10 cellular contexts compared by ENCODE assay signal in genomic region chr2:210617732-210618330, GRCh38.
DNase-seq lines count a peak whose midpoint lies in the region; ATAC-seq and TF ChIP-seq lines count a peak whose summit lies in the region.
"Had no signal": no experiment of that assay in that cellular context is flagged by ENCODE, and none has a peak within 500 bp of the region (broad histone marks: within the 10 kb centered on the region; RNA-seq: fewer than 3 reads in every experiment).

No MANE protein-coding gene starts in this region.

- no peaks in the 10 kb centered on the region for H3K4me1 ChIP-seq in tibial nerve

- H3K27ac Mint-ChIP-seq in HFFc6, result no peak overlapping the region
- H3K27ac Mint-ChIP-seq: activated naive CD8-positive, alpha-beta T cell treated with anti-CD3 and anti-CD28 coated beads, Interleukin-2, amount 10 ng/mL, durations not matched to agents 7 days and 5 days had no signal

- 0 out of 2 replicates have a peak, but pooled peaks cover 5% of the 10 kb centered on the region for H3K4me1 Mint-ChIP-seq in HFFc6 (ENCODE audit: low read depth)
- H3K4me1 Mint-ChIP-seq: activated naive CD8-positive, alpha-beta T cell treated with anti-CD3 and anti-CD28 coated beads, Interleukin-2, amount 10 ng/mL, durations not matched to agents 7 days and 5 days had no signal

- 8 to 16% methylated on average over 3 of the region's 3 CpGs for WGBS in tibial nerve, 2 donors

- H3K9me3 ChIP-seq in tibial nerve, result no peaks in the 10 kb centered on the region
- H3K9me3 ChIP-seq: BLaER1 treated with 17β-estradiol and CSF1 and Interleukin-3, amounts not matched to agents 10 nM and 100 nM had no signal

- no peak for ATAC-seq in HG02840 (IDR thresholded peaks at IDR 0.05; ENCODE audit: low FRiP score, unreplicated experiment)

- DNase-seq in SKM-1 (lab: John Stamatoyannopoulos, UW; ENCODE audit: unreplicated experiment) (peak; percentile 46), SKM-1 treated with dmso at 0.1 percent for 144 hours (lab: John Stamatoyannopoulos, UW; ENCODE audit: unreplicated experiment) (no peak), HFFc6 (peak; percentile 23), MV-4-11 (lab: John Stamatoyannopoulos, UW) (peak; percentile 29), SK-N-DZ (ENCODE audit: low spot score) (peak; percentile 62), glomerular visceral epithelial cell (ENCODE audit: extremely low spot score) (peak; percentile 51), tibial nerve (ENCODE audit: low spot score in 2 of 2) (peak in 1 of 2 donors; percentile 24)
- DNase-seq: activated naive CD8-positive, alpha-beta T cell treated with anti-CD3 and anti-CD28 coated beads, Interleukin-2, amount 10 ng/mL, durations not matched to agents 7 days and 5 days had no signal

- peaks cover 11% of the 10 kb centered on the region; the same call in 1 of the 2 replicates for H3K9me3 Mint-ChIP-seq in HFFc6

- no peak for TF ChIP-seq EP300 in tibial nerve (IDR thresholded peaks at IDR 0.05)

- no peak overlapping the region for H3K27ac ChIP-seq in tibial nerve
- H3K27ac ChIP-seq: BLaER1 treated with 17β-estradiol and CSF1 and Interleukin-3, amounts not matched to agents 10 nM and 100 nM had no signal

- no peaks in the 10 kb centered on the region for H3K27me3 Mint-ChIP-seq in HFFc6 (ENCODE audit: insufficient read depth)

- H3K4me3 Mint-ChIP-seq in HFFc6, result no peak overlapping the region
- H3K4me3 Mint-ChIP-seq: activated naive CD8-positive, alpha-beta T cell treated with anti-CD3 and anti-CD28 coated beads, Interleukin-2, amount 10 ng/mL, durations not matched to agents 7 days and 5 days had no signal

- peak; percentile 69 for TF ChIP-seq CTCF in HFFc6 (IDR thresholded peaks at IDR 0.05)
- TF ChIP-seq CTCF in tibial nerve (IDR thresholded peaks at IDR 0.05), result peak in 4 of 5 experiments; percentile 12 to 43 (median 38)

- no peaks in the 10 kb centered on the region for H3K27me3 ChIP-seq in tibial nerve
- H3K27me3 ChIP-seq: BLaER1 treated with 17β-estradiol and CSF1 and Interleukin-3, amounts not matched to agents 10 nM and 100 nM had no signal

- no peak overlapping the region for H3K4me3 ChIP-seq in tibial nerve
- H3K4me3 ChIP-seq: BLaER1 treated with 17β-estradiol and CSF1 and Interleukin-3, amounts not matched to agents 10 nM and 100 nM had no signal

- H3K36me3 Mint-ChIP-seq in HFFc6 (ENCODE audit: low read depth), result no peaks in the 10 kb centered on the region
- H3K36me3 Mint-ChIP-seq: activated naive CD8-positive, alpha-beta T cell treated with anti-CD3 and anti-CD28 coated beads, Interleukin-2, amount 10 ng/mL, durations not matched to agents 7 days and 5 days had no signal

- no peaks in the 10 kb centered on the region for H3K36me3 ChIP-seq in tibial nerve
- H3K36me3 ChIP-seq: BLaER1 treated with 17β-estradiol and CSF1 and Interleukin-3, amounts not matched to agents 10 nM and 100 nM had no signal

- TF ChIP-seq POLR2A in tibial nerve (IDR thresholded peaks at IDR 0.05), result no peak
